In genomic region chr7:31778296-31778695, GRCh38 we compare ENCODE assay signal across 20 cellular contexts.
DNase-seq lines count a peak whose midpoint lies in the region; ATAC-seq, FAIRE-seq and TF ChIP-seq lines count a peak whose summit lies in the region.
"Had no signal": no experiment of that assay in that cellular context is flagged by ENCODE, and none has a peak within 500 bp of the region (broad histone marks: within the 10 kb centered on the region; RNA-seq: fewer than 3 reads in every experiment).

No MANE protein-coding gene starts in this region.

- TF ChIP-seq CTCF in heart right ventricle (IDR thresholded peaks at IDR 0.05) = no peak
- TF ChIP-seq CTCF in psoas muscle (IDR thresholded peaks at IDR 0.05) = no peak

- H3K27me3 ChIP-seq in heart right ventricle (no peaks in the 10 kb centered on the region), psoas muscle (ENCODE audit: insufficient read depth in 3 of 3, low read length in 2 of 3) (no peaks in the 10 kb centered on the region)

- H3K4me1 Mint-ChIP-seq in activated CD4-positive, alpha-beta T cell treated with anti-CD3 and anti-CD28 coated beads, Interleukin-2, amount 10 ng/mL, durations not matched to agents 24 days and 14 days = no peaks in the 10 kb centered on the region
- no peaks in the 10 kb centered on the region for H3K4me1 Mint-ChIP-seq in activated CD4-positive, alpha-beta memory T cell treated with anti-CD3 and anti-CD28 coated beads, Interleukin-2, amount 10 ng/mL, durations not matched to agents 7 days and 5 days
- H3K4me1 Mint-ChIP-seq: CD14-positive monocyte had no signal

- peak; percentile 39 for DNase-seq in activated CD4-positive, alpha-beta T cell treated with anti-CD3 and anti-CD28 coated beads, Interleukin-2, amount 10 ng/mL, durations not matched to agents 24 days and 14 days
- DNase-seq in activated CD4-positive, alpha-beta T cell treated with anti-CD3 and anti-CD28 coated beads for 48 hours = no peak
- DNase-seq in heart right ventricle (no peak), cardiac septum (ENCODE audit: low spot score) (no peak), RPMI7951 (ENCODE audit: low read depth) (peak; percentile 26), urothelium cell line (ENCODE audit: low spot score) (no peak), psoas muscle (no peak)
- no peak for DNase-seq in activated CD4-positive, alpha-beta memory T cell treated with anti-CD3 and anti-CD28 coated beads, Interleukin-2, amount 10 ng/mL, durations not matched to agents 7 days and 5 days
- DNase-seq: AML-193; Calu3; CD8-positive, alpha-beta T cell; DMS79 treated with DMSO at 0.1 percent for 48 hours; EL; H9 had no signal

- no peaks in the 10 kb centered on the region for H3K9me3 ChIP-seq in heart right ventricle
- H3K9me3 ChIP-seq in psoas muscle = no peaks in the 10 kb centered on the region
- H3K9me3 ChIP-seq: A549 had no signal

- ATAC-seq in heart right ventricle (peak in 6 of 8 donors; percentile 16 to 75 (median 47)), psoas muscle (no peak)
- ATAC-seq: A549; CD8-positive, alpha-beta T cell; GM12878 had no signal

- H3K4me3 ChIP-seq in heart right ventricle (no peak overlapping the region), psoas muscle (no peak overlapping the region)
- H3K4me3 ChIP-seq: A549, GM12878 had no signal

- no peaks in the 10 kb centered on the region for H3K9me3 Mint-ChIP-seq in activated CD4-positive, alpha-beta T cell treated with anti-CD3 and anti-CD28 coated beads, Interleukin-2, amount 10 ng/mL, durations not matched to agents 24 days and 14 days
- H3K9me3 Mint-ChIP-seq in activated CD4-positive, alpha-beta memory T cell treated with anti-CD3 and anti-CD28 coated beads, Interleukin-2, amount 10 ng/mL, durations not matched to agents 7 days and 5 days = no peaks in the 10 kb centered on the region
- H3K9me3 Mint-ChIP-seq: CD14-positive monocyte; CD8-positive, alpha-beta T cell; H9 had no signal

- H3K27ac ChIP-seq in heart right ventricle (peak overlapping the region in 1 of 10 donors; percentile 33), psoas muscle (no peak overlapping the region)
- H3K27ac ChIP-seq: 22Rv1, A549 had no signal

- H3K27ac Mint-ChIP-seq in activated CD4-positive, alpha-beta T cell treated with anti-CD3 and anti-CD28 coated beads, Interleukin-2, amount 10 ng/mL, durations not matched to agents 24 days and 14 days = no peak overlapping the region
- no peak overlapping the region for H3K27ac Mint-ChIP-seq in activated CD4-positive, alpha-beta memory T cell treated with anti-CD3 and anti-CD28 coated beads, Interleukin-2, amount 10 ng/mL, durations not matched to agents 7 days and 5 days
- H3K27ac Mint-ChIP-seq: CD8-positive, alpha-beta T cell; H9 had no signal

- no peaks in the 10 kb centered on the region for H3K27me3 Mint-ChIP-seq in activated CD4-positive, alpha-beta T cell treated with anti-CD3 and anti-CD28 coated beads, Interleukin-2, amount 10 ng/mL, durations not matched to agents 24 days and 14 days
- H3K27me3 Mint-ChIP-seq in activated CD4-positive, alpha-beta memory T cell treated with anti-CD3 and anti-CD28 coated beads, Interleukin-2, amount 10 ng/mL, durations not matched to agents 7 days and 5 days = no peaks in the 10 kb centered on the region

- H3K4me3 Mint-ChIP-seq in activated CD4-positive, alpha-beta T cell treated with anti-CD3 and anti-CD28 coated beads, Interleukin-2, amount 10 ng/mL, durations not matched to agents 24 days and 14 days = no peak overlapping the region
- no peak overlapping the region for H3K4me3 Mint-ChIP-seq in activated CD4-positive, alpha-beta memory T cell treated with anti-CD3 and anti-CD28 coated beads, Interleukin-2, amount 10 ng/mL, durations not matched to agents 7 days and 5 days
- H3K4me3 Mint-ChIP-seq: CD14-positive monocyte; CD8-positive, alpha-beta T cell; H9 had no signal

- WGBS in heart right ventricle, 2 donors = 54 to 57% methylated on average over 3 of the region's 3 CpGs
- 56 to 67% (median 62%) methylated on average over 3 of the region's 3 CpGs for WGBS in psoas muscle, 3 donors

- intact Hi-C loops in activated CD4-positive, alpha-beta T cell treated with anti-CD3 and anti-CD28 coated beads, Interleukin-2, amount 10 ng/mL, durations not matched to agents 24 days and 14 days (cut with micrococcal nuclease) = no loop called here
- intact Hi-C loops in heart right ventricle (cut with DNase I) (no loop called here), cardiac septum (cut with DNase I) (no loop called here), psoas muscle (cut with DNase I) (no loop called here)

- FAIRE-seq in urothelium cell line (lab: Jason Lieb, UNC) = peak; percentile 87
- FAIRE-seq: A549, GM12878, H1, HTR-8/SVneo had no signal

- no peaks in the 10 kb centered on the region for H3K36me3 Mint-ChIP-seq in activated CD4-positive, alpha-beta T cell treated with anti-CD3 and anti-CD28 coated beads, Interleukin-2, amount 10 ng/mL, durations not matched to agents 24 days and 14 days (ENCODE audit: low read depth)
- H3K36me3 Mint-ChIP-seq in activated CD4-positive, alpha-beta memory T cell treated with anti-CD3 and anti-CD28 coated beads, Interleukin-2, amount 10 ng/mL, durations not matched to agents 7 days and 5 days (ENCODE audit: low read depth) = no peaks in the 10 kb centered on the region
- H3K36me3 Mint-ChIP-seq: CD14-positive monocyte; CD8-positive, alpha-beta T cell had no signal

- POLR2A ChIA-PET in activated CD4-positive, alpha-beta memory T cell treated with anti-CD3 and anti-CD28 coated beads, Interleukin-2, amount 10 ng/mL, durations not matched to agents 7 days and 5 days (lab: Charles Lee) = no interaction called here

- H3K36me3 ChIP-seq in heart right ventricle (peaks cover 0 to 2% (median 0%) of the 10 kb centered on the region in 9 donors), psoas muscle (ENCODE audit: insufficient read depth in 1 of 2, low read depth in 1 of 2) (no peaks in the 10 kb centered on the region)

- CTCF ChIA-PET in activated CD4-positive, alpha-beta memory T cell treated with anti-CD3 and anti-CD28 coated beads, Interleukin-2, amount 10 ng/mL, durations not matched to agents 7 days and 5 days (lab: Charles Lee) = no interaction called here

- H3K4me1 ChIP-seq in heart right ventricle (peaks cover 0 to 9% (median 3%) of the 10 kb centered on the region in 9 donors), psoas muscle (no peaks in the 10 kb centered on the region)

Comparison
In these comparisons a context has a peak if more than half of its experiments do, and no peak if none do; other contexts are left out.
1. DNase-seq: peak in activated CD4-positive, alpha-beta T cell treated with anti-CD3 and anti-CD28 coated beads, Interleukin-2, amount 10 ng/mL, durations not matched to agents 24 days and 14 days (single experiment) and RPMI7951 (single experiment); none in activated CD4-positive, alpha-beta T cell treated with anti-CD3 and anti-CD28 coated beads for 48 hours (single experiment), heart right ventricle (0 of 2), cardiac septum (single experiment), urothelium cell line (single experiment), psoas muscle (0 of 2) and activated CD4-positive, alpha-beta memory T cell treated with anti-CD3 and anti-CD28 coated beads, Interleukin-2, amount 10 ng/mL, durations not matched to agents 7 days and 5 days (single experiment).
2. ATAC-seq: peak in heart right ventricle (6 of 8); none in psoas muscle (0 of 4).